ENCODE assay signal across 13 cellular contexts in the genomic region with DNA sequence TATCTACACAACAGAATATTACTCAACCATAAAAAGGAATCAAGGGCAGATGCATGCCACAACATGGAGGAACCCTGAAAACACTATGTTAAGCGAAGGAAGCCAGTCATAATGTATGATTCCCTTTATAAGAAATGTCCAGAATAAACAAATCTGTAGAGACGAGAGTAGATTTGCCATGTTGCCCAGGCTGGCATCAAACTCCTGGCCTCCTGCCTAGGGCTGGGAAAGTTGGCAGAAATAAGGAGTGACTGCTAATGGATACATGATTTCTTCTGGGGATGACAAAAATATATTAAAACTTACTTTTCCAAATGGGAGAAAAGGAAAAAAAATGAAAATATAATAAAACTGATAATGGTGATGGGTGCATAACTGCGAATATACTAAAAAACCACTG. TPM values are rescaled to one million over a fixed set of nuclear protein-coding genes. Genes with fewer than 3 reads are reported as not detected.
A peak's percentile ranks its signal among the peaks of the same experiment; 100 is the strongest.
DNase-seq lines count a peak whose midpoint lies in the region; ATAC-seq, FAIRE-seq and TF ChIP-seq lines count a peak whose summit lies in the region.
"Had no signal": no experiment of that assay in that cellular context is flagged by ENCODE, and none has a peak within 500 bp of the region (broad histone marks: within the 10 kb centered on the region; RNA-seq: fewer than 3 reads in every experiment).

No MANE protein-coding gene starts in this region.

- H3K36me3 Mint-ChIP-seq in CD4-positive, alpha-beta memory T cell: peaks cover 0 to 4% of the 10 kb centered on the region in 2 donors

- H3K36me3 ChIP-seq in CD4-positive, alpha-beta memory T cell (ENCODE audit: insufficient read depth, low read length): no peaks in the 10 kb centered on the region
- H3K36me3 ChIP-seq in psoas muscle (ENCODE audit: insufficient read depth in 1 of 2, low read depth in 1 of 2) (peaks cover 0 to 17% of the 10 kb centered on the region in 2 donors), small intestine (ENCODE audit: control insufficient read depth in 2 of 2, insufficient read depth in 2 of 2, low read length in 2 of 2) (no peaks in the 10 kb centered on the region)

- H3K4me3 ChIP-seq in CD4-positive, alpha-beta memory T cell (ENCODE audit: low read length in 2 of 2): no peak overlapping the region
- H3K4me3 ChIP-seq in psoas muscle (peak overlapping the region; percentile 11), small intestine (ENCODE audit: low read depth in 1 of 2, low read length in 2 of 2) (no peak overlapping the region)

- ATAC-seq in psoas muscle: no peak
- ATAC-seq in GM18873 (IDR thresholded peaks at IDR 0.05; ENCODE audit: low FRiP score, unreplicated experiment): no peak
- ATAC-seq: right cardiac atrium had no signal

- no peaks in the 10 kb centered on the region for H3K9me3 Mint-ChIP-seq in CD4-positive, alpha-beta memory T cell

- POLR2A ChIA-PET in CD4-positive, alpha-beta memory T cell (lab: Charles Lee; ENCODE audit: partially characterized antibody): interaction anchor here (1.7 to 4.1 kb wide), 4 partner anchors 8 to 60 kb away, joined by 7 to 15 read pairs (median 10); a partner anchor contains a TSS

- peak overlapping the region in 5 of 8 donors; percentile 8 to 61 (median 41) for H3K4me3 Mint-ChIP-seq in CD4-positive, alpha-beta memory T cell

- no peak overlapping the region for H3K27ac ChIP-seq in CD4-positive, alpha-beta memory T cell (ENCODE audit: low read depth, low read length)
- peak overlapping the region; percentile 82 for H3K27ac ChIP-seq in psoas muscle
- H3K27ac ChIP-seq in small intestine (ENCODE audit: low read depth in 1 of 2, low read length in 1 of 2): no peak overlapping the region

- no peak for FAIRE-seq in small intestine (lab: Jason Lieb, UNC)
- FAIRE-seq: endometrium had no signal

- peaks cover 47% of the 10 kb centered on the region for H3K4me1 ChIP-seq in CD4-positive, alpha-beta memory T cell (ENCODE audit: insufficient read depth, low read length)
- peaks cover 63% of the 10 kb centered on the region for H3K4me1 ChIP-seq in psoas muscle
- peaks cover 0 to 6% of the 10 kb centered on the region in 2 donors for H3K4me1 ChIP-seq in small intestine (ENCODE audit: control insufficient read depth in 2 of 2, insufficient read depth in 1 of 2, low read depth in 1 of 2, low read length in 1 of 2)

- CTCF ChIA-PET in CD4-positive, alpha-beta memory T cell (lab: Charles Lee; ENCODE audit: partially characterized antibody): interaction anchor here (0.7 to 5.7 kb wide), 3 partner anchors 11 to 60 kb away, joined by 3 to 39 read pairs (median 6); a partner anchor contains a TSS

- TF ChIP-seq CTCF in psoas muscle (IDR thresholded peaks at IDR 0.05): no peak

- peaks cover 25 to 37% (median 29%) of the 10 kb centered on the region in 4 donors for H3K4me1 Mint-ChIP-seq in CD4-positive, alpha-beta memory T cell

- no peaks in the 10 kb centered on the region for H3K9me3 ChIP-seq in CD4-positive, alpha-beta memory T cell (ENCODE audit: control insufficient read depth in 1 of 2, low read length in 2 of 2)
- no peaks in the 10 kb centered on the region for H3K9me3 ChIP-seq in psoas muscle
- H3K9me3 ChIP-seq in small intestine (ENCODE audit: control insufficient read depth, low read depth): no peaks in the 10 kb centered on the region

- intact Hi-C loops in CD4-positive, alpha-beta memory T cell (cut with micrococcal nuclease): loop anchor here (5.0 kb wide), 1 partner anchor 41 kb away; no protein-coding TSS in a partner anchor
- intact Hi-C loops in psoas muscle (cut with DNase I): no loop called here

- H3K27me3 Mint-ChIP-seq in CD4-positive, alpha-beta memory T cell: no peaks in the 10 kb centered on the region

- peak overlapping the region in 6 of 7 donors; percentile 13 to 82 (median 58) for H3K27ac Mint-ChIP-seq in CD4-positive, alpha-beta memory T cell

- DNase-seq in Ammon's horn (ENCODE audit: low spot score): peak; percentile 25
- no peak for DNase-seq in CD4-positive, alpha-beta memory T cell
- DNase-seq in anterior cingulate cortex (lab: John Stamatoyannopoulos, UW): peak in 34 of 58 donors; percentile 0 to 65 (median 14)
- no peak for DNase-seq in psoas muscle
- no peak for DNase-seq in DMS114 treated with DMSO at 0.1 percent for 48 hours (lab: John Stamatoyannopoulos, UW; ENCODE audit: unreplicated experiment)
- DNase-seq in small intestine: no peak
- DNase-seq: foreskin melanocyte; NCI-H1048; right cardiac atrium; SIG-M5; stimulated activated CD4-positive, alpha-beta T cell treated with anti-CD3 and anti-CD28 coated beads, Interleukin-2, amount 100 ng/mL, for 48 hours had no signal

- 66 to 77% (median 67%) methylated on average over 3 of the region's 3 CpGs for WGBS in psoas muscle, 3 donors
- 92 to 95% (median 94%) methylated on average over 3 of the region's 3 CpGs for WGBS in small intestine, 3 donors

- no peaks in the 10 kb centered on the region for H3K27me3 ChIP-seq in CD4-positive, alpha-beta memory T cell (ENCODE audit: insufficient read depth, low read length)
- H3K27me3 ChIP-seq in psoas muscle (ENCODE audit: insufficient read depth in 3 of 3, low read length in 2 of 3) (no peaks in the 10 kb centered on the region), small intestine (ENCODE audit: control insufficient read depth in 2 of 2, insufficient read depth in 2 of 2, low read length in 2 of 2) (no peaks in the 10 kb centered on the region)

RNA-seq across cellular contexts. Expression of a gene that starts 10.9 kb away (rescaled TPM):
- total RNA-seq in CD4-positive, alpha-beta memory T cell: 10 to 100 TPM; 63.5 to 65.7 TPM
- polyA plus RNA-seq in CD4-positive, alpha-beta memory T cell: 10 to 100 TPM in 1 of 2 donors, 1 to 10 TPM in 1; 5.9 to 34.7 TPM
- total RNA-seq in psoas muscle: 100 to 1,000 TPM; 458 to 639 (median 574) TPM
- polyA plus RNA-seq in psoas muscle (100 to 1,000 TPM; 235 to 290 (median 241) TPM), small intestine (10 to 100 TPM; 16.1 to 22.7 (median 16.8) TPM)

Comparison
In these comparisons a context has a peak if more than half of its experiments do, and no peak if none do; other contexts are left out.
1. DNase-seq: peak in Ammon's horn (single experiment) and anterior cingulate cortex (34 of 58); none in CD4-positive, alpha-beta memory T cell (0 of 5), psoas muscle (0 of 2), DMS114 treated with DMSO at 0.1 percent for 48 hours (single experiment) and small intestine (single experiment).
2. RNA of a gene that starts 10.9 kb away (polyA plus RNA-seq): 235 to 290 TPM in psoas muscle; 5.9 to 34.7 TPM in CD4-positive, alpha-beta memory T cell and 16.1 to 22.7 TPM in small intestine; every median in the first group is over 4 times any median in the second.